In the genomic region with DNA sequence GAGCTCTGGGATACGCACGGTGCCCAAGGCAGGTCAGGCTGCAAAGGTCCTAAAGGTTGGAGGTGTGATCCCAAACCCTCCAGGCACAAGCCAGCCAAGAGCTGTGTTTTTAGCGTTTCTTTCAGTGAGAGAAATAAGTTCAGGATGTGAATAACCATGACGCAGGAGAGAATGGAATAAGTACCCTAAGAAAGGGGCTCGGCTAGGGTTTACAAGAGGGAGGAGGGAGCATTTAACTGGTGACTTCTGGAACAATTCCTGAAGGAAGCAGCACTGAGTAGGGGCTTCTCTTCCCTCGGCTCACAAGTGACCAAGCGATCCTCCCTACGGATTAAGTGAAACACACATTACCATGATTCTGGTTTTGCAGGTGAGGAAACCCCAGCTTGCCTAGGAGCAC, we compare ENCODE assay signal across 14 cellular contexts. TPM values are rescaled to one million over a fixed set of nuclear protein-coding genes. Genes with fewer than 3 reads are reported as not detected.
DNase-seq lines count a peak whose midpoint lies in the region; ATAC-seq and TF ChIP-seq lines count a peak whose summit lies in the region.
"Had no signal": no experiment of that assay in that cellular context is flagged by ENCODE, and none has a peak within 500 bp of the region (broad histone marks: within the 10 kb centered on the region; RNA-seq: fewer than 3 reads in every experiment).

No MANE protein-coding gene starts in this region.

- peaks cover 50% of the 10 kb centered on the region for H3K36me3 Mint-ChIP-seq in nephron progenitor cell (ENCODE audit: low read depth)
- H3K36me3 Mint-ChIP-seq in activated naive CD8-positive, alpha-beta T cell treated with anti-CD3 and anti-CD28 coated beads, Interleukin-2, amount 50 U/mL, for 24 hours (ENCODE audit: low read depth), result peaks cover 23% of the 10 kb centered on the region

- 87 to 92% methylated on average over 4 to 8 of the region's 8 CpGs for WGBS in transverse colon (ENCODE audit: low coverage in 1 of 2), 2 donors

- no peaks in the 10 kb centered on the region for H3K9me3 Mint-ChIP-seq in nephron progenitor cell
- no peaks in the 10 kb centered on the region for H3K9me3 Mint-ChIP-seq in activated naive CD8-positive, alpha-beta T cell treated with anti-CD3 and anti-CD28 coated beads, Interleukin-2, amount 50 U/mL, for 24 hours
- H3K9me3 Mint-ChIP-seq: naive thymus-derived CD4-positive, alpha-beta T cell had no signal

- no peak overlapping the region for H3K4me3 Mint-ChIP-seq in nephron progenitor cell
- H3K4me3 Mint-ChIP-seq in activated naive CD8-positive, alpha-beta T cell treated with anti-CD3 and anti-CD28 coated beads, Interleukin-2, amount 50 U/mL, for 24 hours, result no peak overlapping the region
- H3K4me3 Mint-ChIP-seq: naive thymus-derived CD4-positive, alpha-beta T cell had no signal

- H3K27ac ChIP-seq in cardiac muscle cell, result peak overlapping the region; percentile 80
- H3K27ac ChIP-seq in epithelial cell of prostate, result peak overlapping the region; percentile 99
- H3K27ac ChIP-seq in transverse colon, result peak overlapping the region; percentile 83 to 86 (median 84)

- H3K36me3 ChIP-seq in cardiac muscle cell (peaks cover 16% of the 10 kb centered on the region), transverse colon (no peaks in the 10 kb centered on the region)

- no peak for ATAC-seq in left cardiac atrium
- ATAC-seq in activated naive CD8-positive, alpha-beta T cell treated with anti-CD3 and anti-CD28 coated beads, Interleukin-2, amount 50 U/mL, for 24 hours, result no peak
- ATAC-seq: naive thymus-derived CD4-positive, alpha-beta T cell had no signal

- no peak for TF ChIP-seq EP300 in transverse colon (IDR thresholded peaks at IDR 0.05; ENCODE audit: low read depth)

- no peak for TF ChIP-seq POLR2A in transverse colon (IDR thresholded peaks at IDR 0.05)

- peak overlapping the region; percentile 73 for H3K27ac Mint-ChIP-seq in nephron progenitor cell
- H3K27ac Mint-ChIP-seq in activated naive CD8-positive, alpha-beta T cell treated with anti-CD3 and anti-CD28 coated beads, Interleukin-2, amount 50 U/mL, for 24 hours, result no peak overlapping the region
- H3K27ac Mint-ChIP-seq: naive thymus-derived CD4-positive, alpha-beta T cell had no signal

- peaks cover 7% of the 10 kb centered on the region for H3K27me3 Mint-ChIP-seq in nephron progenitor cell (ENCODE audit: low read depth, poor library complexity)
- no peaks in the 10 kb centered on the region for H3K27me3 Mint-ChIP-seq in activated naive CD8-positive, alpha-beta T cell treated with anti-CD3 and anti-CD28 coated beads, Interleukin-2, amount 50 U/mL, for 24 hours
- H3K27me3 Mint-ChIP-seq: naive thymus-derived CD4-positive, alpha-beta T cell had no signal

- intact Hi-C loops in left cardiac atrium (cut with DNase I), result no loop called here
- intact Hi-C loops in transverse colon (cut with DNase I; ENCODE audit: low total_unique reads), result no loop called here

- in situ Hi-C loops in transverse colon (cut with MboI; ENCODE audit: low pct_ligation_motif_present in 1 of 4, low pct_unique_long_range_greater_than_20kb in 1 of 4, low sequenced_read_pairs in 3 of 4), result no loop called here

- H3K4me3 ChIP-seq in cardiac muscle cell (no peak overlapping the region), transverse colon (no peak overlapping the region)

- no peaks in the 10 kb centered on the region for H3K9me3 ChIP-seq in cardiac muscle cell (ENCODE audit: low read depth)
- H3K9me3 ChIP-seq in transverse colon, result no peaks in the 10 kb centered on the region

- no peaks in the 10 kb centered on the region for H3K27me3 ChIP-seq in cardiac muscle cell
- H3K27me3 ChIP-seq in transverse colon, result no peaks in the 10 kb centered on the region

- DNase-seq in cardiac muscle cell (ENCODE audit: low read depth in 1 of 2, low spot score in 1 of 2) (no peak), left cardiac atrium (no peak), epithelial cell of prostate (ENCODE audit: low read depth, low spot score) (no peak), nephron progenitor cell (no peak), transverse colon (no peak), middle frontal gyrus (ENCODE audit: extremely low spot score, low spot score) (no peak), activated gamma-delta T cell treated with Interleukin-2 at 50 U/mL for 16 hours (no peak)
- DNase-seq in activated naive CD8-positive, alpha-beta T cell treated with anti-CD3 and anti-CD28 coated beads, Interleukin-2, amount 50 U/mL, for 24 hours, result no peak
- DNase-seq: activated CD4-positive, alpha-beta T cell treated with anti-CD3 and anti-CD28 coated beads, Interleukin-2, amount 50 U/mL, for 4 hours; activated effector memory CD4-positive, alpha-beta T cell treated with anti-CD3 and anti-CD28 coated beads, Interleukin-2, amount 50 U/mL, for 16 hours; naive thymus-derived CD4-positive, alpha-beta T cell; T-helper 2 cell had no signal

- TF ChIP-seq CTCF in cardiac muscle cell (IDR thresholded peaks at IDR 0.05; ENCODE audit: low read depth, low read length) (no peak), nephron progenitor cell (IDR thresholded peaks at IDR 0.05) (no peak), transverse colon (IDR thresholded peaks at IDR 0.05) (no peak)

- H3K4me1 Mint-ChIP-seq in nephron progenitor cell, result peaks cover 66% of the 10 kb centered on the region
- H3K4me1 Mint-ChIP-seq in activated naive CD8-positive, alpha-beta T cell treated with anti-CD3 and anti-CD28 coated beads, Interleukin-2, amount 50 U/mL, for 24 hours, result peaks cover 51% of the 10 kb centered on the region

- peaks cover 29% of the 10 kb centered on the region for H3K4me1 ChIP-seq in cardiac muscle cell (ENCODE audit: low read depth)
- H3K4me1 ChIP-seq in transverse colon, result peaks cover 35 to 62% (median 39%) of the 10 kb centered on the region in 4 donors

RNA-seq across cellular contexts. Expression of gene SSH1, which starts 29.4 kb away (rescaled TPM):
- total RNA-seq in cardiac muscle cell (15.9 and 26.1 TPM in 2 replicates), left cardiac atrium (10 to 100 TPM; 30.4 to 46.0 TPM), transverse colon (10 to 100 TPM; 15.0 to 39.0 (median 18.9) TPM)
- polyA plus RNA-seq in cardiac muscle cell, result 17.7 and 19.1 TPM in 2 replicates

RNA-seq across cellular contexts. Expression of gene DAO, which starts 52.0 kb away (rescaled TPM):
- total RNA-seq in cardiac muscle cell, result not detected in 2 replicates
- polyA plus RNA-seq in cardiac muscle cell, result 0.72 TPM in 1 of 2 replicates, not detected in the other
- total RNA-seq in left cardiac atrium, result not detected
- 1 to 10 TPM in 3 of 4 donors, not detected in 1; 3.7 to 7.1 (median 4.4) TPM for total RNA-seq in transverse colon
- total RNA-seq: A172; H4; naive thymus-derived CD4-positive, alpha-beta T cell had no signal
- polyA plus RNA-seq: naive thymus-derived CD4-positive, alpha-beta T cell had no signal
